Comparison of ENCODE assay signal across 29 cellular contexts in genomic region chr2:208278549-208278948, GRCh38.
"Had no signal": no experiment of that assay in that cellular context is flagged by ENCODE, and none has a peak within 500 bp of the region (broad histone marks: within the 10 kb centered on the region; RNA-seq: fewer than 3 reads in every experiment).

No MANE protein-coding gene starts in this region.

- H3K27me3 ChIP-seq: neural progenitor cell, ovary, right lobe of liver, sigmoid colon, stomach, thyroid gland, tibial nerve, upper lobe of left lung, vagina had no signal

- H2AFZ ChIP-seq: neural progenitor cell, parathyroid adenoma had no signal

- FAIRE-seq: small intestine, urothelium cell line had no signal

- H3K4me1 ChIP-seq: neural progenitor cell, parathyroid adenoma, right lobe of liver, sigmoid colon, upper lobe of left lung, vagina had no signal

- H3K9ac ChIP-seq: neural progenitor cell, parathyroid adenoma had no signal

- H3K9me3 ChIP-seq: ovary, psoas muscle, right lobe of liver, sigmoid colon, stomach, thoracic aorta, thyroid gland, upper lobe of left lung, vagina had no signal

- H3K36me3 ChIP-seq: ovary had no signal

- H3K4me2 ChIP-seq: neural progenitor cell had no signal

- H3K27ac ChIP-seq: neural progenitor cell, ovary, parathyroid adenoma, psoas muscle, right lobe of liver, sigmoid colon, stomach, thoracic aorta, thyroid gland, tibial nerve, upper lobe of left lung, vagina had no signal

- H3K4me3 Mint-ChIP-seq: natural killer cell; nephron; neural progenitor cell; stimulated activated effector memory CD8-positive, alpha-beta T cell treated with anti-CD3 and anti-CD28 coated beads, Interleukin-12 subunit alpha, Interleukin-12 subunit beta, amount 100 ng/mL, for 72 hours; stimulated activated naive B cell treated with anti-CD40 and anti-IgM and Interleukin-4, amounts not matched to agents 10 μg/mL and 1 μg/mL and 100 μg/mL, for 72 hours; stimulated activated naive CD8-positive, alpha-beta T cell treated with anti-CD3 and anti-CD28 coated beads, Interleukin-15, Interleukin-2, amounts not matched to agents 100 ng/mL and 50 ng/mL, for 24 hours had no signal

- H3K9me3 Mint-ChIP-seq: natural killer cell; neural progenitor cell; stimulated activated effector memory CD8-positive, alpha-beta T cell treated with anti-CD3 and anti-CD28 coated beads, Interleukin-12 subunit alpha, Interleukin-12 subunit beta, amount 100 ng/mL, for 72 hours had no signal

- DNase-seq: natural killer cell; occipital lobe; ovary; posterior cingulate gyrus; psoas muscle; right cardiac atrium; right lobe of liver; sigmoid colon; small intestine; stimulated activated CD4-positive, alpha-beta T cell treated with anti-CD3 and anti-CD28 coated beads, Interleukin-15, amount 100 ng/mL, for 24 hours; stimulated activated CD4-positive, alpha-beta T cell treated with anti-CD3 and anti-CD28 coated beads, Interleukin-2, amount 100 ng/mL, for 24 hours; stimulated activated CD4-positive, alpha-beta T cell treated with anti-CD3 and anti-CD28 coated beads, Interleukin-2, amount 100 ng/mL, for 48 hours; stimulated activated CD4-positive, alpha-beta T cell treated with anti-CD3 and anti-CD28 coated beads, Interleukin-4, amount 100 ng/mL, for 24 hours; stimulated activated naive B cell treated with anti-CD40 and anti-IgM and Interleukin-4, amounts not matched to agents 10 μg/mL and 1 μg/mL and 100 μg/mL, for 72 hours; stimulated activated naive CD4-positive, alpha-beta T cell treated with Interleukin-2 at 50 U/mL for 16 hours; stomach; thyroid gland; trophoblast cell; upper lobe of left lung had no signal

- H3K27ac Mint-ChIP-seq: natural killer cell; nephron; neural progenitor cell; stimulated activated effector memory CD8-positive, alpha-beta T cell treated with anti-CD3 and anti-CD28 coated beads, Interleukin-12 subunit alpha, Interleukin-12 subunit beta, amount 100 ng/mL, for 72 hours; stimulated activated naive B cell treated with anti-CD40 and anti-IgM and Interleukin-4, amounts not matched to agents 10 μg/mL and 1 μg/mL and 100 μg/mL, for 72 hours; stimulated activated naive CD8-positive, alpha-beta T cell treated with anti-CD3 and anti-CD28 coated beads, Interleukin-15, Interleukin-2, amounts not matched to agents 100 ng/mL and 50 ng/mL, for 24 hours had no signal

- H3K4me3 ChIP-seq: neural progenitor cell, ovary, psoas muscle, right lobe of liver, sigmoid colon, stomach, thoracic aorta, thyroid gland, tibial nerve, upper lobe of left lung, vagina had no signal

- H3K27me3 Mint-ChIP-seq: progenitor cell of endocrine pancreas; stimulated activated naive B cell treated with anti-CD40 and anti-IgM and Interleukin-4, amounts not matched to agents 10 μg/mL and 1 μg/mL and 100 μg/mL, for 72 hours; stimulated activated naive CD8-positive, alpha-beta T cell treated with anti-CD3 and anti-CD28 coated beads, Interleukin-15, Interleukin-2, amounts not matched to agents 100 ng/mL and 50 ng/mL, for 24 hours had no signal

- ATAC-seq: natural killer cell; psoas muscle; right cardiac atrium; right lobe of liver; stimulated activated effector memory CD8-positive, alpha-beta T cell treated with anti-CD3 and anti-CD28 coated beads, Interleukin-12 subunit alpha, Interleukin-12 subunit beta, amount 100 ng/mL, for 72 hours; stimulated activated naive B cell treated with anti-CD40 and anti-IgM and Interleukin-4, amounts not matched to agents 10 μg/mL and 1 μg/mL and 100 μg/mL, for 72 hours had no signal
